Comparison of ENCODE assay signal across 14 cellular contexts in genomic region chr1:154952664-154953063, GRCh38. TPM values are rescaled to one million over a fixed set of nuclear protein-coding genes. Genes with fewer than 3 reads are reported as not detected.
A peak's percentile ranks its signal among the peaks of the same experiment; 100 is the strongest.
DNase-seq lines count a peak whose midpoint lies in the region; ATAC-seq and TF ChIP-seq lines count a peak whose summit lies in the region.
"Had no signal": no experiment of that assay in that cellular context is flagged by ENCODE, and none has a peak within 500 bp of the region (broad histone marks: within the 10 kb centered on the region; RNA-seq: fewer than 3 reads in every experiment).

No MANE protein-coding gene starts in this region.

- no peaks in the 10 kb centered on the region for H3K9me3 ChIP-seq in duodenal mucosa (ENCODE audit: control insufficient read depth in 1 of 2, low read length in 2 of 2)
- H3K9me3 ChIP-seq in ascending aorta = no peaks in the 10 kb centered on the region
- H3K9me3 ChIP-seq: testis had no signal

- H3K36me3 ChIP-seq in duodenal mucosa (ENCODE audit: control insufficient read depth in 1 of 2, insufficient read depth in 2 of 2, low read length in 2 of 2) (peaks cover 12 to 22% of the 10 kb centered on the region in 2 donors), rectal smooth muscle tissue (ENCODE audit: control insufficient read depth, insufficient read depth, low read length) (peaks cover 18% of the 10 kb centered on the region), ascending aorta (peaks cover 21 to 23% of the 10 kb centered on the region in 2 donors)

- H3K4me3 Mint-ChIP-seq in T-helper 2 cell treated with Interferon-gamma antibody and Interleukin-4, amounts not matched to agents 5 μg/mL and 100 μg/mL, for 36 hours = peak overlapping the region; percentile 98
- no peak overlapping the region for H3K4me3 Mint-ChIP-seq in WTC11

- peak overlapping the region; percentile 3 to 18 for H3K4me3 ChIP-seq in duodenal mucosa (ENCODE audit: low read depth in 1 of 2, low read length in 2 of 2)
- peak overlapping the region; percentile 5 for H3K4me3 ChIP-seq in rectal smooth muscle tissue (ENCODE audit: low read length)
- H3K4me3 ChIP-seq in ascending aorta = no peak overlapping the region
- H3K4me3 ChIP-seq: PC-9, testis had no signal

- peaks cover 65% of the 10 kb centered on the region for H3K4me1 Mint-ChIP-seq in T-helper 2 cell treated with Interferon-gamma antibody and Interleukin-4, amounts not matched to agents 5 μg/mL and 100 μg/mL, for 36 hours (ENCODE audit: low read depth)
- peaks cover 47% of the 10 kb centered on the region for H3K4me1 Mint-ChIP-seq in WTC11

- no peak for ATAC-seq in WTC11

- peaks cover 37% of the 10 kb centered on the region for H3K36me3 Mint-ChIP-seq in T-helper 2 cell treated with Interferon-gamma antibody and Interleukin-4, amounts not matched to agents 5 μg/mL and 100 μg/mL, for 36 hours (ENCODE audit: low read depth)
- no peaks in the 10 kb centered on the region for H3K36me3 Mint-ChIP-seq in WTC11

- H3K27me3 Mint-ChIP-seq in T-helper 2 cell treated with Interferon-gamma antibody and Interleukin-4, amounts not matched to agents 5 μg/mL and 100 μg/mL, for 36 hours (ENCODE audit: low read depth) = no peaks in the 10 kb centered on the region
- no peaks in the 10 kb centered on the region for H3K27me3 Mint-ChIP-seq in WTC11 (ENCODE audit: low read depth)

- DNase-seq in T-helper 2 cell treated with Interferon-gamma antibody and Interleukin-4, amounts not matched to agents 5 μg/mL and 100 μg/mL, for 36 hours (ENCODE audit: low spot score) = no peak
- no peak for DNase-seq in T-helper 2 cell
- no peak for DNase-seq in WTC11 (ENCODE audit: low spot score)
- no peak for DNase-seq in NCI-H1694 (lab: John Stamatoyannopoulos, UW)
- no peak for DNase-seq in ascending aorta (ENCODE audit: low spot score in 2 of 2)
- DNase-seq in COLO829 (ENCODE audit: low spot score) = no peak
- DNase-seq: 8988T, aorta, NCI-H1092 treated with DMSO at 0.1 percent for 48 hours, NCI-H345, PC-9, testis had no signal

- H3K4me1 ChIP-seq in duodenal mucosa (ENCODE audit: control insufficient read depth in 1 of 2, insufficient read depth in 2 of 2, low read length in 2 of 2) = peaks cover 42 to 55% of the 10 kb centered on the region in 2 donors
- H3K4me1 ChIP-seq in rectal smooth muscle tissue (ENCODE audit: control insufficient read depth, insufficient read depth, low read length) = peaks cover 25% of the 10 kb centered on the region
- H3K4me1 ChIP-seq in ascending aorta = peaks cover 15 to 38% of the 10 kb centered on the region in 2 donors

- TF ChIP-seq CTCF in WTC11 (IDR thresholded peaks at IDR 0.05) = no peak
- TF ChIP-seq CTCF in ascending aorta (IDR thresholded peaks at IDR 0.05) = no peak

- H3K27me3 ChIP-seq in duodenal mucosa (ENCODE audit: control insufficient read depth in 1 of 2, insufficient read depth in 2 of 2, low read length in 2 of 2) (no peaks in the 10 kb centered on the region), rectal smooth muscle tissue (ENCODE audit: control insufficient read depth, insufficient read depth, low read length) (no peaks in the 10 kb centered on the region), ascending aorta (no peaks in the 10 kb centered on the region)
- H3K27me3 ChIP-seq: testis had no signal

- CTCF ChIA-PET in WTC11 (lab: Charles Lee) = interaction anchor here (0.7 to 2.3 kb wide), 4 partner anchors 32 to 92 kb away, joined by 3 to 7 read pairs (median 4); partner anchors contain the start of gene LENEP

- no peak overlapping the region for H3K9ac ChIP-seq in duodenal mucosa (ENCODE audit: low read depth in 1 of 2, low read length in 2 of 2)
- no peak overlapping the region for H3K9ac ChIP-seq in rectal smooth muscle tissue (ENCODE audit: low read length)

- intact Hi-C loops in ascending aorta (cut with DNase I) = no loop called here

- POLR2A ChIA-PET in WTC11 (lab: Charles Lee) = interaction anchor here (0.6 to 1.4 kb wide), 2 partner anchors 18 to 143 kb away, joined by 3 to 5 read pairs; partner anchors contain the start of gene SHC1

- H3K9me3 Mint-ChIP-seq in T-helper 2 cell treated with Interferon-gamma antibody and Interleukin-4, amounts not matched to agents 5 μg/mL and 100 μg/mL, for 36 hours = no peaks in the 10 kb centered on the region
- H3K9me3 Mint-ChIP-seq in WTC11 = no peaks in the 10 kb centered on the region

- peak overlapping the region; percentile 99 for H3K27ac Mint-ChIP-seq in T-helper 2 cell treated with Interferon-gamma antibody and Interleukin-4, amounts not matched to agents 5 μg/mL and 100 μg/mL, for 36 hours
- H3K27ac Mint-ChIP-seq in WTC11 = 0 out of 2 replicates have a peak overlapping the region, but pooled peaks have one; percentile 24

- no peak overlapping the region for H3K27ac ChIP-seq in duodenal mucosa (ENCODE audit: low read depth, low read length)
- no peak overlapping the region for H3K27ac ChIP-seq in rectal smooth muscle tissue (ENCODE audit: low read depth, low read length)
- H3K27ac ChIP-seq in ascending aorta = no peak overlapping the region
- H3K27ac ChIP-seq: PC-9, testis had no signal

TF ChIP-seq in WTC11, 78 proteins besides CTCF, POLR2A, EP300 and RAD21 (continues in another document):
- TF ChIP-seq ZNF512 (CRISPR knock-in tag; IDR thresholded peaks at IDR 0.05; ENCODE audit: borderline replicate concordance) (no peak), ZNF396 (CRISPR knock-in tag; IDR thresholded peaks at IDR 0.05; ENCODE audit: borderline replicate concordance) (no peak), PREB (CRISPR knock-in tag; IDR thresholded peaks at IDR 0.05; ENCODE audit: borderline replicate concordance) (no peak), ZNF317 (CRISPR knock-in tag; IDR thresholded peaks at IDR 0.05; ENCODE audit: borderline replicate concordance, low read depth) (no peak), EMX1 (CRISPR knock-in tag; IDR thresholded peaks at IDR 0.05) (no peak), CDX4 (CRISPR knock-in tag; IDR thresholded peaks at IDR 0.05; ENCODE audit: borderline replicate concordance) (no peak), SMAD3 (CRISPR knock-in tag; IDR thresholded peaks at IDR 0.05; ENCODE audit: borderline replicate concordance) (no peak), NR1H2 (CRISPR knock-in tag; IDR thresholded peaks at IDR 0.05) (no peak), HMGXB4 (CRISPR knock-in tag; IDR thresholded peaks at IDR 0.05) (no peak), FOXJ3 (CRISPR knock-in tag; IDR thresholded peaks at IDR 0.05; ENCODE audit: borderline replicate concordance) (no peak)

RNA-seq across cellular contexts. Expression of gene PBXIP1, which starts 3.2 kb away (rescaled TPM):
- total RNA-seq in WTC11 (2021) (26.5 to 30.7 TPM (median 28.4 TPM) in 3 replicates), ascending aorta (70.0 TPM)

RNA-seq across cellular contexts. Expression of gene PYGO2, which starts 8.9 kb away (rescaled TPM):
- total RNA-seq in WTC11 (2021) = 37.4 to 38.8 TPM (median 38.0 TPM) in 3 replicates
- 48.7 TPM for total RNA-seq in ascending aorta

RNA-seq across cellular contexts. Expression of gene PMVK, which starts 16.1 kb away (rescaled TPM):
- total RNA-seq in WTC11 (2021) = 26.8 to 38.7 TPM (median 36.8 TPM) in 3 replicates
- 9.6 TPM for total RNA-seq in ascending aorta

RNA-seq across cellular contexts. Expression of gene SHC1, which starts 17.9 kb away (rescaled TPM):
- 180 to 199 TPM (median 180 TPM) in 3 replicates for total RNA-seq in WTC11 (2021)
- total RNA-seq in ascending aorta = 211 TPM

RNA-seq across cellular contexts. Expression of gene CKS1B, which starts 21.8 kb away (rescaled TPM):
- total RNA-seq in WTC11 (2021) (258 to 301 TPM (median 278 TPM) in 3 replicates), ascending aorta (40.4 TPM)

Comparison
In these comparisons a context has a peak if more than half of its experiments do, and no peak if none do; other contexts are left out.
1. H3K4me3 ChIP-seq: peak in duodenal mucosa (2 of 2) and rectal smooth muscle tissue (single experiment); none in ascending aorta (0 of 2).